ENCODE assay signal across 19 cellular contexts in genomic region chrX:30822719-30823118, GRCh38.
DNase-seq lines count a peak whose midpoint lies in the region; ATAC-seq, FAIRE-seq and TF ChIP-seq lines count a peak whose summit lies in the region.
"Had no signal": no experiment of that assay in that cellular context is flagged by ENCODE, and none has a peak within 500 bp of the region (broad histone marks: within the 10 kb centered on the region; RNA-seq: fewer than 3 reads in every experiment).

No MANE protein-coding gene starts in this region.

- CTCF ChIA-PET in activated B cell treated with CpG ODN at 0.5 μM for 24 hours (lab: Charles Lee), result interaction anchor here (1.6 kb wide), 1 partner anchor 87 kb away, joined by 6 read pairs; no protein-coding TSS in a partner anchor

- POLR2A ChIA-PET in activated B cell treated with CpG ODN at 0.5 μM for 24 hours (lab: Charles Lee), result interaction anchor here (0.7 kb wide), 1 partner anchor 170 kb away, joined by 16 read pairs; no protein-coding TSS in a partner anchor

- TF ChIP-seq POLR2A in GM12891 (IDR thresholded peaks at IDR 0.05; ENCODE audit: low read depth, low read length), result no peak

- H3K9me3 ChIP-seq in colonic mucosa, result no peaks in the 10 kb centered on the region
- H3K9me3 ChIP-seq: BE2C, MG63, Peyer's patch had no signal

- H3K9ac ChIP-seq in colonic mucosa (ENCODE audit: low read depth in 2 of 2, low read length in 2 of 2), result no peak overlapping the region
- H3K9ac ChIP-seq: KMS-11 had no signal

- no peak overlapping the region for H3K27ac ChIP-seq in colonic mucosa
- H3K27ac ChIP-seq: KMS-11, Peyer's patch had no signal

- peak overlapping the region; percentile 88 for H3K27ac Mint-ChIP-seq in activated B cell treated with CpG ODN at 0.5 μM for 24 hours
- H3K27ac Mint-ChIP-seq: CD4-positive, alpha-beta T cell had no signal

- H3K36me3 ChIP-seq in colonic mucosa, result no peaks in the 10 kb centered on the region
- H3K36me3 ChIP-seq: BE2C, MG63, Peyer's patch had no signal

- H3K4me3 Mint-ChIP-seq in activated B cell treated with CpG ODN at 0.5 μM for 24 hours, result no peak overlapping the region
- H3K4me3 Mint-ChIP-seq: CD4-positive, alpha-beta T cell had no signal

- peaks cover 25% of the 10 kb centered on the region for H3K4me1 Mint-ChIP-seq in activated B cell treated with CpG ODN at 0.5 μM for 24 hours

- H3K4me3 ChIP-seq in skeletal muscle cell (ENCODE audit: low read depth, low read length) (no peak overlapping the region), colonic mucosa (no peak overlapping the region)
- H3K4me3 ChIP-seq: GM12878, MG63, Peyer's patch had no signal

- FAIRE-seq in GM12891 (lab: Jason Lieb, UNC), result peak; percentile 38
- FAIRE-seq: G401.6 had no signal

- no peaks in the 10 kb centered on the region for H3K9me3 Mint-ChIP-seq in activated B cell treated with CpG ODN at 0.5 μM for 24 hours
- H3K9me3 Mint-ChIP-seq: CD4-positive, alpha-beta T cell had no signal

- TF ChIP-seq CTCF in activated B cell treated with CpG ODN at 0.5 μM for 24 hours (IDR thresholded peaks at IDR 0.05) (no peak), colonic mucosa (IDR thresholded peaks at IDR 0.05) (no peak)

- ATAC-seq in HG03521 (IDR thresholded peaks at IDR 0.05; ENCODE audit: unreplicated experiment), result peak; percentile 8
- ATAC-seq in activated B cell treated with CpG ODN at 0.5 μM for 24 hours (ENCODE audit: low read depth), result no peak
- no peak for ATAC-seq in GM19397 (IDR thresholded peaks at IDR 0.05; ENCODE audit: unreplicated experiment)
- no peak for ATAC-seq in GM19395 (IDR thresholded peaks at IDR 0.05; ENCODE audit: unreplicated experiment)
- ATAC-seq: Right ventricle myocardium inferior had no signal

- H3K27me3 Mint-ChIP-seq in activated B cell treated with CpG ODN at 0.5 μM for 24 hours, result no peaks in the 10 kb centered on the region
- H3K27me3 Mint-ChIP-seq: CD4-positive, alpha-beta T cell had no signal

- no peaks in the 10 kb centered on the region for H3K4me1 ChIP-seq in colonic mucosa
- H3K4me1 ChIP-seq: BE2C, Peyer's patch had no signal

- DNase-seq in GM12891 (ENCODE audit: insufficient read length, low spot score) (no peak), activated B cell treated with CpG ODN at 0.5 μM for 24 hours (no peak), skeletal muscle cell (ENCODE audit: low read depth) (peak; percentile 11), colonic mucosa (no peak)
- DNase-seq in activated CD8-positive, alpha-beta memory T cell treated with anti-CD3 and anti-CD28 coated beads, Interleukin-2, amount 50 U/mL, for 48 hours, result no peak
- DNase-seq: BE2C; CD4-positive, alpha-beta T cell; MG63; NCI-H1105; NCI-H187; NCI-H345; Peyer's patch had no signal

- H3K27me3 ChIP-seq in colonic mucosa, result no peaks in the 10 kb centered on the region
- H3K27me3 ChIP-seq: BE2C, MG63, Peyer's patch had no signal

- intact Hi-C loops in activated B cell treated with CpG ODN at 0.5 μM for 24 hours (cut with micrococcal nuclease) (loop anchor here (1.0 to 5.0 kb wide), 5 partner anchors 10 to 185 kb away; partner anchors contain the start of genes GK and TAB3), colonic mucosa (cut with DNase I) (no loop called here)

- H3K36me3 Mint-ChIP-seq in activated B cell treated with CpG ODN at 0.5 μM for 24 hours (ENCODE audit: low read depth), result no peaks in the 10 kb centered on the region

TF ChIP-seq in GM12891, 5 proteins besides CTCF, POLR2A, EP300 and RAD21:
- no peak for TF ChIP-seq POLR2AphosphoS5 (IDR thresholded peaks at IDR 0.05; ENCODE audit: low read depth, low read length)
- no peak for TF ChIP-seq POU2F2 (IDR thresholded peaks at IDR 0.05; ENCODE audit: low read depth, low read length)
- no peak for TF ChIP-seq TAF1 (IDR thresholded peaks at IDR 0.05; ENCODE audit: low read depth, low read length)
- no peak for TF ChIP-seq SPI1 (IDR thresholded peaks at IDR 0.05; ENCODE audit: low read depth, low read length)
- no peak for TF ChIP-seq PAX5 (IDR thresholded peaks at IDR 0.05; ENCODE audit: insufficient read depth, low read length, severe bottlenecking)
